In genomic region chr6:150599199-150600002, GRCh38 we compare ENCODE assay signal across 8 cellular contexts. TPM values are rescaled to one million over a fixed set of nuclear protein-coding genes. Genes with fewer than 3 reads are reported as not detected.
DNase-seq lines count a peak whose midpoint lies in the region; ATAC-seq and TF ChIP-seq lines count a peak whose summit lies in the region.

Gene PLEKHG1 (plus strand): TSS chr6:150599885. CDS start chr6:150733682, 133,797 bp downstream.

- DNase-seq in EH (ENCODE audit: low read depth) (peak; percentile 42), UCSD-AML1 (lab: John Stamatoyannopoulos, UW; ENCODE audit: unreplicated experiment) (peak; percentile 81), breast epithelium (ENCODE audit: low spot score in 2 of 2) (peak; percentile 59 to 67), RKO (ENCODE audit: low spot score) (no peak)

- peak within 1 kb of the TSS; percentile 83 to 89 (median 83) for H3K4me3 ChIP-seq in breast epithelium
- peak within 1 kb of the TSS; percentile 63; the same call in 1 of the 2 replicates for H3K4me3 ChIP-seq in iPS-20b (ENCODE audit: low read length)
- H3K4me3 ChIP-seq in skeletal muscle tissue (ENCODE audit: low read length in 3 of 3): peak within 1 kb of the TSS; percentile 62 to 73 (median 64)

- H3K27me3 ChIP-seq in breast epithelium (no peaks in the 10 kb centered on the region), iPS-20b (ENCODE audit: insufficient read depth, low read length) (peaks cover 56% of the 10 kb centered on the region), skeletal muscle tissue (ENCODE audit: control insufficient read depth in 3 of 3, insufficient read depth in 3 of 3, low read length in 3 of 3) (peaks cover 11 to 31% (median 24%) of the 10 kb centered on the region in 3 donors)

- H3K9me3 ChIP-seq in breast epithelium (no peaks in the 10 kb centered on the region), iPS-20b (ENCODE audit: insufficient read depth, low read depth, low read length) (no peaks in the 10 kb centered on the region), skeletal muscle tissue (ENCODE audit: control insufficient read depth in 3 of 3, low read length in 3 of 3) (no peaks in the 10 kb centered on the region)

- ATAC-seq in GM21576 (IDR thresholded peaks at IDR 0.05; ENCODE audit: unreplicated experiment): peak; percentile 73

- TF ChIP-seq CTCF in breast epithelium (IDR thresholded peaks at IDR 0.05): no peak

- peak within 1 kb of the TSS; percentile 1; the same call in 1 of the 2 replicates for H3K9ac ChIP-seq in iPS-20b (ENCODE audit: low read depth, low read length)
- peak within 1 kb of the TSS; percentile 50 to 63 (median 62) for H3K9ac ChIP-seq in skeletal muscle tissue (ENCODE audit: low read depth in 1 of 3, low read length in 3 of 3)

- intact Hi-C loops in breast epithelium (cut with DNase I; ENCODE audit: low total_unique reads): no loop called here

- TF ChIP-seq POLR2A in breast epithelium (IDR thresholded peaks at IDR 0.05): no peak

- TF ChIP-seq EP300 in Ishikawa (IDR thresholded peaks at IDR 0.05; ENCODE audit: borderline replicate concordance): no peak; the same call in 1 of the 2 replicates

- H3K27ac ChIP-seq in breast epithelium (peak within 1 kb of the TSS; percentile 81 to 89), iPS-20b (ENCODE audit: low read length) (no peak within 1 kb of the TSS), skeletal muscle tissue (ENCODE audit: low read depth, low read length) (peak within 1 kb of the TSS; percentile 58)

- H3K36me3 ChIP-seq in breast epithelium: no peaks in the 10 kb centered on the region
- H3K36me3 ChIP-seq in iPS-20b (ENCODE audit: insufficient read depth, low read depth, low read length): no peaks in the 10 kb centered on the region
- no peaks in the 10 kb centered on the region for H3K36me3 ChIP-seq in skeletal muscle tissue (ENCODE audit: control insufficient read depth in 3 of 3, insufficient read depth in 3 of 3, low read length in 3 of 3)

- TF ChIP-seq RAD21 in Ishikawa (IDR thresholded peaks at IDR 0.05; ENCODE audit: low read depth): no peak

- H3K4me1 ChIP-seq in breast epithelium (peaks cover 0 to 7% of the 10 kb centered on the region in 2 donors), iPS-20b (ENCODE audit: insufficient read depth, low read length) (no peaks in the 10 kb centered on the region; the same call in 1 of the 2 replicates), skeletal muscle tissue (ENCODE audit: control insufficient read depth in 3 of 3, insufficient read depth in 3 of 3, low read length in 3 of 3) (peaks cover 6 to 11% (median 7%) of the 10 kb centered on the region in 3 donors)

TF ChIP-seq in Ishikawa, 13 proteins besides CTCF, POLR2A, EP300 and RAD21:
- TF ChIP-seq ZBTB7A (IDR thresholded peaks at IDR 0.05; ENCODE audit: low read depth): no peak
- no peak for TF ChIP-seq USF1 (IDR thresholded peaks at IDR 0.05)
- no peak for TF ChIP-seq EGR1 (IDR thresholded peaks at IDR 0.05)
- no peak for TF ChIP-seq TCF12 (IDR thresholded peaks at IDR 0.05; ENCODE audit: low read depth)
- 0 out of 2 replicates have a peak, but pooled peaks have one; percentile 20 for TF ChIP-seq MAX (IDR thresholded peaks at IDR 0.05)
- no peak for TF ChIP-seq TAF1 (IDR thresholded peaks at IDR 0.05; ENCODE audit: low read depth)
- TF ChIP-seq REST (IDR thresholded peaks at IDR 0.05; ENCODE audit: low read depth): no peak
- TF ChIP-seq YY1 (IDR thresholded peaks at IDR 0.05; ENCODE audit: low read depth): no peak

RNA-seq across cellular contexts. Expression of gene PLEKHG1, which starts in this region (rescaled TPM):
- 10 to 100 TPM; 26.4 to 77.0 (median 40.2) TPM for total RNA-seq in breast epithelium
- 13.6 TPM for total RNA-seq in skeletal muscle tissue
